Comparison of ENCODE assay signal across 3 cellular contexts in genomic region chr1:183366116-183366515, GRCh38.
"Had no signal": no experiment of that assay in that cellular context is flagged by ENCODE, and none has a peak within 500 bp of the region (broad histone marks: within the 10 kb centered on the region; RNA-seq: fewer than 3 reads in every experiment).

No MANE protein-coding gene starts in this region.

- H3K4me3 ChIP-seq: GM12878 had no signal

- DNase-seq: GDM1, GF-D8 had no signal

- ATAC-seq: GM12878 had no signal
